13 cellular contexts compared by ENCODE assay signal in genomic region chr7:30154111-30154587, GRCh38.
"Had no signal": no experiment of that assay in that cellular context is flagged by ENCODE, and none has a peak within 500 bp of the region (broad histone marks: within the 10 kb centered on the region; RNA-seq: fewer than 3 reads in every experiment).

No MANE protein-coding gene starts in this region.

- FAIRE-seq: pancreas had no signal

- H3K27me3 ChIP-seq: esophagus squamous epithelium, hepatocyte, pancreas had no signal

- H2AFZ ChIP-seq: hepatocyte had no signal

- H3K4me3 ChIP-seq: esophagus squamous epithelium, hepatocyte, pancreas, smooth muscle cell had no signal

- DNase-seq: effector memory CD8-positive, alpha-beta T cell; esophagus squamous epithelium; foreskin fibroblast; head of caudate nucleus; naive thymus-derived CD8-positive, alpha-beta T cell; right cardiac atrium; stimulated activated CD4-positive, alpha-beta T cell treated with anti-CD3 and anti-CD28 coated beads, Interleukin-2, amount 100 ng/mL, for 48 hours; stimulated activated naive CD4-positive, alpha-beta T cell treated with Interleukin-2 at 50 U/mL for 16 hours; trophoblast cell had no signal

- H3K9me3 ChIP-seq: esophagus squamous epithelium, pancreas had no signal

- H3K27ac ChIP-seq: epithelial cell of prostate, esophagus squamous epithelium, hepatocyte, pancreas had no signal

- ATAC-seq: effector memory CD8-positive, alpha-beta T cell; naive thymus-derived CD8-positive, alpha-beta T cell; pancreas; right cardiac atrium had no signal

- H3K79me2 ChIP-seq: hepatocyte had no signal

- H3K4me2 ChIP-seq: hepatocyte, smooth muscle cell had no signal
